1 cellular context compared by ENCODE assay signal in the genomic region with DNA sequence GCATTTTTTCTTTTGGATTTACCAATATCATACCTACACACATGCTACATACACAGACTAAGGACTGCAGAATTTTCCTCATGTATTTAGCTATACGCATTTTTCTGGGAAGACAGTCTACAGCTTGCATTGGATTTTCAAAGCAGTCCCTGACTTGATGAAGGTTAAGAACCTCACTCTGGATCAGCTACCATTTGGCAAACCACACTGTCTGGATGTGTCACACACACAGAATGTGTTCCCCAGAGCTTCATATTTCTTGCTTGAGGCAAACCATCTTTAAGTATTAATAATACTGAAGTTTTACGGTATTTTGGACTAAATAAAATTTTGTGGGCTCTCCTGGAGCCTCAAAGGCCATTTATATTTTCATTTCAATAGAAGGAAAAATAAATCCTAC.
TF ChIP-seq lines count a peak whose summit lies in the region.

No MANE protein-coding gene starts in this region.

TF ChIP-seq in IMR-90, 13 proteins besides CTCF, POLR2A, EP300 and RAD21 (continued from another document):
- TF ChIP-seq, protein P1, sequence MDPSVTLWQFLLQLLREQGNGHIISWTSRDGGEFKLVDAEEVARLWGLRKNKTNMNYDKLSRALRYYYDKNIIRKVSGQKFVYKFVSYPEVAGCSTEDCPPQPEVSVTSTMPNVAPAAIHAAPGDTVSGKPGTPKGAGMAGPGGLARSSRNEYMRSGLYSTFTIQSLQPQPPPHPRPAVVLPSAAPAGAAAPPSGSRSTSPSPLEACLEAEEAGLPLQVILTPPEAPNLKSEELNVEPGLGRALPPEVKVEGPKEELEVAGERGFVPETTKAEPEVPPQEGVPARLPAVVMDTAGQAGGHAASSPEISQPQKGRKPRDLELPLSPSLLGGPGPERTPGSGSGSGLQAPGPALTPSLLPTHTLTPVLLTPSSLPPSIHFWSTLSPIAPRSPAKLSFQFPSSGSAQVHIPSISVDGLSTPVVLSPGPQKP (IDR thresholded peaks at IDR 0.05; ENCODE audit: borderline replicate concordance, low read depth, low read length), result no peak
- TF ChIP-seq RFX5 (IDR thresholded peaks at IDR 0.05; ENCODE audit: low read depth, low read length), result no peak
- TF ChIP-seq BHLHE40 (IDR thresholded peaks at IDR 0.05; ENCODE audit: low read depth, low read length), result no peak
